In genomic region chr18:48172226-48173006, GRCh38 we compare ENCODE assay signal across 19 cellular contexts.
DNase-seq lines count a peak whose midpoint lies in the region; ATAC-seq, FAIRE-seq and TF ChIP-seq lines count a peak whose summit lies in the region.
"Had no signal": no experiment of that assay in that cellular context is flagged by ENCODE, and none has a peak within 500 bp of the region (broad histone marks: within the 10 kb centered on the region; RNA-seq: fewer than 3 reads in every experiment).

No MANE protein-coding gene starts in this region.

- no peak overlapping the region for H3K9ac ChIP-seq in Karpas-422 (ENCODE audit: low read length)
- no peak overlapping the region for H3K9ac ChIP-seq in kidney (ENCODE audit: low read length in 2 of 2)
- no peak overlapping the region for H3K9ac ChIP-seq in MM.1S (ENCODE audit: low read length)

- no peak for FAIRE-seq in kidney (lab: Jason Lieb, UNC)
- FAIRE-seq: GM12892, H54 had no signal

- no peak overlapping the region for H3K27ac ChIP-seq in Karpas-422 (ENCODE audit: low read length)
- H3K27ac ChIP-seq in kidney (ENCODE audit: low read depth in 2 of 2, low read length in 2 of 2) = no peak overlapping the region
- H3K27ac ChIP-seq in MM.1S (ENCODE audit: low read length) = no peak overlapping the region
- H3K27ac ChIP-seq: Peyer's patch had no signal

- H4K20me1 ChIP-seq in Karpas-422 (ENCODE audit: insufficient read depth, low read depth, low read length) (no peaks in the 10 kb centered on the region), MM.1S (ENCODE audit: insufficient read depth, low read length) (no peaks in the 10 kb centered on the region)

- intact Hi-C loops in kidney (cut with DNase I) (no loop called here), posterior vena cava (cut with DNase I) (no loop called here), mucosa of descending colon (cut with DNase I, micrococcal nuclease) (no loop called here)

- no peaks in the 10 kb centered on the region for H3K36me3 ChIP-seq in Karpas-422 (ENCODE audit: insufficient read depth, low read length)
- no peaks in the 10 kb centered on the region for H3K36me3 ChIP-seq in kidney (ENCODE audit: control insufficient read depth in 1 of 2, insufficient read depth in 2 of 2, low read length in 2 of 2)
- H3K36me3 ChIP-seq in MM.1S (replicated peaks; ENCODE audit: insufficient read depth, low read length) = no peaks in the 10 kb centered on the region
- H3K36me3 ChIP-seq in mucosa of descending colon (ENCODE audit: low read depth) = no peaks in the 10 kb centered on the region
- H3K36me3 ChIP-seq: MG63, Peyer's patch had no signal

- no peak for DNase-seq in Karpas-422
- DNase-seq in kidney = peak; percentile 52
- peak; percentile 66 for DNase-seq in posterior vena cava (ENCODE audit: low spot score)
- no peak for DNase-seq in AG08395 (ENCODE audit: low spot score)
- no peak for DNase-seq in MM.1S
- DNase-seq in mucosa of descending colon = no peak
- no peak for DNase-seq in RPMI8226
- DNase-seq: CD4-positive, CD25-positive, alpha-beta regulatory T cell; MG63; NCI-H1048; NCI-H1417 treated with DMSO at 0.1 percent for 48 hours; NCI-H187; NCI-H446; NCI-H526; SHP77; SW 1271 had no signal

- ATAC-seq in mucosa of descending colon = no peak

- H3K79me2 ChIP-seq in Karpas-422 (ENCODE audit: low read length) (no peaks in the 10 kb centered on the region), MM.1S (ENCODE audit: low read length) (no peaks in the 10 kb centered on the region)

- H3K27me3 ChIP-seq in Karpas-422 (ENCODE audit: low read length) (no peaks in the 10 kb centered on the region), MM.1S (replicated peaks; ENCODE audit: insufficient read depth, low read length) (no peaks in the 10 kb centered on the region)
- H3K27me3 ChIP-seq: MG63, Peyer's patch had no signal

- no peak for TF ChIP-seq CTCF in kidney (IDR thresholded peaks at IDR 0.05; ENCODE audit: borderline replicate concordance, extremely low read depth, insufficient read depth)
- no peak for TF ChIP-seq CTCF in MM.1S (IDR thresholded peaks at IDR 0.05; ENCODE audit: low read length)
- TF ChIP-seq CTCF in mucosa of descending colon (IDR thresholded peaks at IDR 0.05) = no peak

- H3K4me3 ChIP-seq in Karpas-422 (ENCODE audit: low read length) (no peak overlapping the region), kidney (ENCODE audit: low read length in 2 of 2) (no peak overlapping the region), MM.1S (ENCODE audit: low read length) (no peak overlapping the region), mucosa of descending colon (no peak overlapping the region)
- H3K4me3 ChIP-seq: MG63, Peyer's patch had no signal

- H3F3A ChIP-seq in MM.1S (ENCODE audit: insufficient read depth, low read length) = no peaks in the 10 kb centered on the region

- H3K9me2 ChIP-seq in Karpas-422 (replicated peaks; ENCODE audit: insufficient read depth, low read length) = no peaks in the 10 kb centered on the region
- H3K9me2 ChIP-seq in MM.1S (replicated peaks; ENCODE audit: insufficient read depth, low read length) = no peaks in the 10 kb centered on the region

- no peaks in the 10 kb centered on the region for H3K4me1 ChIP-seq in Karpas-422 (ENCODE audit: low read length)
- H3K4me1 ChIP-seq in kidney (ENCODE audit: control insufficient read depth in 1 of 2, insufficient read depth in 1 of 2, low read depth in 1 of 2, low read length in 2 of 2) = peaks cover 0 to 3% of the 10 kb centered on the region in 2 donors
- H3K4me1 ChIP-seq in MM.1S (ENCODE audit: low read length) = no peaks in the 10 kb centered on the region
- peaks cover 11% of the 10 kb centered on the region for H3K4me1 ChIP-seq in mucosa of descending colon (ENCODE audit: low read depth)

- H3K9me3 ChIP-seq in Karpas-422 (ENCODE audit: low read length) (no peaks in the 10 kb centered on the region), kidney (ENCODE audit: control insufficient read depth in 1 of 2, low read length in 2 of 2) (no peaks in the 10 kb centered on the region), MM.1S (replicated peaks; ENCODE audit: insufficient read depth, low read length) (no peaks in the 10 kb centered on the region), mucosa of descending colon (no peaks in the 10 kb centered on the region)
- H3K9me3 ChIP-seq: MG63, Peyer's patch had no signal

- H2AFZ ChIP-seq in Karpas-422 (ENCODE audit: low read length) (peak overlapping the region; percentile 28; the same call in 1 of the 2 replicates), MM.1S (ENCODE audit: low read length) (no peak overlapping the region)

- H3K4me2 ChIP-seq in Karpas-422 (ENCODE audit: low read depth, low read length, poor library complexity, severe bottlenecking) (no peak overlapping the region), MM.1S (ENCODE audit: low read depth, low read length) (no peak overlapping the region)

Comparison
In these comparisons a context has a peak if more than half of its experiments do, and no peak if none do; other contexts are left out.
1. DNase-seq: peak in kidney (single experiment) and posterior vena cava (single experiment); none in Karpas-422 (single experiment), AG08395 (single experiment), MM.1S (single experiment), mucosa of descending colon (0 of 3) and RPMI8226 (single experiment).